In the genomic region with DNA sequence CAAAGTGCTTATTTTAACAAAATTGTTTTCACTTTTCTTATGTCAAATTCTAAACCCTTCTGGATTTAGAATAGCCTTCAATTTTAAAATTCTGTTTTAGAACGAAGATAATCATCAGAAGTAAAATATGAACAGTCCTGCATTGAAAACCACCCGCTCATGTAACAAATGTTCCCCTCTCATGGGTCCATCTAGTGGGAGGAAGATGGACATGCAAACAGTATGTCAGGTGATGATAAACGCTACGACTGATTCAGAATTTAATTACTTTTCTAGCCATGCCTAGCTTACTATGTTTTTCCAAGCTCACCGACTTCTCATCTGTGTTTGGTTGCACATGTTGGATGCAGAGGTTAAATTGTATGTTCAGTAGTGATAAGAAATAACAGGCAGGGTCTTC, we compare ENCODE assay signal across 1 cellular context.
TF ChIP-seq lines count a peak whose summit lies in the region.

No MANE protein-coding gene starts in this region.

TF ChIP-seq in HepG2, 621 proteins besides CTCF, POLR2A, EP300 and RAD21:
- TF ChIP-seq, protein P1, sequence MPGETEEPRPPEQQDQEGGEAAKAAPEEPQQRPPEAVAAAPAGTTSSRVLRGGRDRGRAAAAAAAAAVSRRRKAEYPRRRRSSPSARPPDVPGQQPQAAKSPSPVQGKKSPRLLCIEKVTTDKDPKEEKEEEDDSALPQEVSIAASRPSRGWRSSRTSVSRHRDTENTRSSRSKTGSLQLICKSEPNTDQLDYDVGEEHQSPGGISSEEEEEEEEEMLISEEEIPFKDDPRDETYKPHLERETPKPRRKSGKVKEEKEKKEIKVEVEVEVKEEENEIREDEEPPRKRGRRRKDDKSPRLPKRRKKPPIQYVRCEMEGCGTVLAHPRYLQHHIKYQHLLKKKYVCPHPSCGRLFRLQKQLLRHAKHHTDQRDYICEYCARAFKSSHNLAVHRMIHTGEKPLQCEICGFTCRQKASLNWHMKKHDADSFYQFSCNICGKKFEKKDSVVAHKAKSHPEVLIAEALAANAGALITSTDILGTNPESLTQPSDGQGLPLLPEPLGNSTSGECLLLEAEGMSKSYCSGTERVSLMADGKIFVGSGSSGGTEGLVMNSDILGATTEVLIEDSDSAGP (CRISPR knock-in tag; IDR thresholded peaks at IDR 0.05; ENCODE audit: borderline replicate concordance): no peak
- no peak for TF ChIP-seq ZNF124 (CRISPR knock-in tag; IDR thresholded peaks at IDR 0.05)
- no peak for TF ChIP-seq MTF2 (CRISPR knock-in tag; IDR thresholded peaks at IDR 0.05; ENCODE audit: borderline replicate concordance)
- no peak for TF ChIP-seq TP53 (CRISPR knock-in tag; conservative IDR thresholded peaks at IDR 0.05)
- no peak for TF ChIP-seq ZNF841 (CRISPR knock-in tag; IDR thresholded peaks at IDR 0.05; ENCODE audit: borderline replicate concordance)
- TF ChIP-seq ZNF605 (CRISPR knock-in tag; IDR thresholded peaks at IDR 0.05): no peak
- TF ChIP-seq, protein P2, sequence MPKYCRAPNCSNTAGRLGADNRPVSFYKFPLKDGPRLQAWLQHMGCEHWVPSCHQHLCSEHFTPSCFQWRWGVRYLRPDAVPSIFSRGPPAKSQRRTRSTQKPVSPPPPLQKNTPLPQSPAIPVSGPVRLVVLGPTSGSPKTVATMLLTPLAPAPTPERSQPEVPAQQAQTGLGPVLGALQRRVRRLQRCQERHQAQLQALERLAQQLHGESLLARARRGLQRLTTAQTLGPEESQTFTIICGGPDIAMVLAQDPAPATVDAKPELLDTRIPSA (CRISPR knock-in tag; IDR thresholded peaks at IDR 0.05; ENCODE audit: borderline replicate concordance): no peak
- TF ChIP-seq ZNF232 (CRISPR knock-in tag; IDR thresholded peaks at IDR 0.05; ENCODE audit: borderline replicate concordance): no peak
- TF ChIP-seq XBP1 (CRISPR knock-in tag; IDR thresholded peaks at IDR 0.05): no peak
- no peak for TF ChIP-seq TBL1XR1 (IDR thresholded peaks at IDR 0.05; ENCODE audit: borderline replicate concordance, low read length, partially characterized antibody)
- TF ChIP-seq NPAS2 (CRISPR knock-in tag; IDR thresholded peaks at IDR 0.05; ENCODE audit: borderline replicate concordance): no peak
